ENCODE assay signal across 11 cellular contexts in genomic region chr16:81237942-81238295, GRCh38. TPM values are rescaled to one million over a fixed set of nuclear protein-coding genes. Genes with fewer than 3 reads are reported as not detected.
DNase-seq lines count a peak whose midpoint lies in the region; ATAC-seq and TF ChIP-seq lines count a peak whose summit lies in the region.
"Had no signal": no experiment of that assay in that cellular context is flagged by ENCODE, and none has a peak within 500 bp of the region (broad histone marks: within the 10 kb centered on the region; RNA-seq: fewer than 3 reads in every experiment).

No MANE protein-coding gene starts in this region.

- H3K27me3 ChIP-seq in left ventricle myocardium inferior (ENCODE audit: low read depth) (no peaks in the 10 kb centered on the region), vagina (no peaks in the 10 kb centered on the region)
- H3K27me3 ChIP-seq: left lung had no signal

- peaks cover 24% of the 10 kb centered on the region for H3K4me1 Mint-ChIP-seq in nephron

- no peak for TF ChIP-seq CTCF in left ventricle myocardium inferior (IDR thresholded peaks at IDR 0.05; ENCODE audit: borderline replicate concordance)
- TF ChIP-seq CTCF in epithelial cell of proximal tubule (conservative IDR thresholded peaks at IDR 0.05; ENCODE audit: low read depth, low read length) = no peak
- TF ChIP-seq CTCF in nephron (IDR thresholded peaks at IDR 0.05; ENCODE audit: unreplicated experiment in 3 of 3) = no peak
- TF ChIP-seq CTCF in vagina (IDR thresholded peaks at IDR 0.05) = no peak

- H3K27ac ChIP-seq in left ventricle myocardium inferior (replicated peaks) = peak overlapping the region; percentile 86
- H3K27ac ChIP-seq in vagina = peak overlapping the region; percentile 74
- H3K27ac ChIP-seq: KMS-11 had no signal

- H3K4me3 ChIP-seq in left ventricle myocardium inferior = peak overlapping the region; percentile 50
- H3K4me3 ChIP-seq in epithelial cell of proximal tubule (ENCODE audit: low read depth, low read length) = peak overlapping the region; percentile 66
- peak overlapping the region in 1 of 2 donors; percentile 30 for H3K4me3 ChIP-seq in vagina

- intact Hi-C loops in left ventricle myocardium inferior (cut with micrococcal nuclease) = no loop called here
- intact Hi-C loops in Right ventricle myocardium superior (cut with DNase I) = no loop called here
- intact Hi-C loops in vagina (cut with DNase I) = no loop called here

- no peaks in the 10 kb centered on the region for H3K9me3 Mint-ChIP-seq in nephron
- H3K9me3 Mint-ChIP-seq: activated T-cell treated with anti-CD3 and anti-CD28 coated beads, Interleukin-2, amount 50 U/mL, for 4 hours had no signal

- peaks cover 17% of the 10 kb centered on the region for H3K4me1 ChIP-seq in left ventricle myocardium inferior
- peaks cover 21% of the 10 kb centered on the region for H3K4me1 ChIP-seq in vagina

- ATAC-seq in Right ventricle myocardium superior (ENCODE audit: poor library complexity) (no peak), GM19455 (IDR thresholded peaks at IDR 0.05; ENCODE audit: unreplicated experiment) (no peak)
- ATAC-seq: activated T-cell treated with anti-CD3 and anti-CD28 coated beads, Interleukin-2, amount 50 U/mL, for 4 hours had no signal

- peak overlapping the region; percentile 72 to 77 (median 76) for H3K4me3 Mint-ChIP-seq in nephron

- no peaks in the 10 kb centered on the region for H3K9me3 ChIP-seq in left ventricle myocardium inferior (replicated peaks)
- H3K9me3 ChIP-seq in vagina = no peaks in the 10 kb centered on the region
- H3K9me3 ChIP-seq: left lung had no signal

- no peak for TF ChIP-seq POLR2A in vagina (IDR thresholded peaks at IDR 0.05)

- H3K36me3 Mint-ChIP-seq in nephron (ENCODE audit: low read depth) = no peaks in the 10 kb centered on the region

- H3K27ac Mint-ChIP-seq in nephron = peak overlapping the region; percentile 94 to 95 (median 94)

- H3K27me3 Mint-ChIP-seq in nephron (ENCODE audit: low read depth) = peaks cover 3% of the 10 kb centered on the region

- H3K36me3 ChIP-seq in left ventricle myocardium inferior (no peaks in the 10 kb centered on the region), vagina (no peaks in the 10 kb centered on the region)
- H3K36me3 ChIP-seq: left lung had no signal

- DNase-seq in left ventricle myocardium inferior (no peak), Right ventricle myocardium superior (no peak), epithelial cell of proximal tubule (ENCODE audit: low read depth) (no peak), vagina (ENCODE audit: extremely low spot score in 2 of 2) (no peak), NCI-H187 (lab: John Stamatoyannopoulos, UW) (no peak)
- no peak for DNase-seq in activated CD4-positive, alpha-beta T cell treated with anti-CD3 and anti-CD28 coated beads for 1 hour
- DNase-seq: activated T-cell treated with anti-CD3 and anti-CD28 coated beads, Interleukin-2, amount 50 U/mL, for 4 hours; left lung had no signal

RNA-seq across cellular contexts. Expression of gene BCO1, which starts 0.6 kb away (rescaled TPM):
- total RNA-seq in left ventricle myocardium inferior (not detected), Right ventricle myocardium superior (not detected), epithelial cell of proximal tubule (0.58 and 2.7 TPM in 2 replicates), vagina (not detected)
- total RNA-seq: activated T-cell treated with anti-CD3 and anti-CD28 coated beads, Interleukin-2, amount 50 U/mL, for 4 hours had no signal
